Comparison of ENCODE assay signal across 19 cellular contexts in genomic region chr7:96004598-96004997, GRCh38.
A peak's percentile ranks its signal among the peaks of the same experiment; 100 is the strongest.
DNase-seq lines count a peak whose midpoint lies in the region; ATAC-seq and TF ChIP-seq lines count a peak whose summit lies in the region.
"Had no signal": no experiment of that assay in that cellular context is flagged by ENCODE, and none has a peak within 500 bp of the region (broad histone marks: within the 10 kb centered on the region; RNA-seq: fewer than 3 reads in every experiment).

No MANE protein-coding gene starts in this region.

- H3K9me2 ChIP-seq in GM23248 (ENCODE audit: insufficient read depth), result no peaks in the 10 kb centered on the region

- 0 out of 2 replicates have a peak, but pooled peaks cover 8% of the 10 kb centered on the region for H3K27me3 ChIP-seq in GM23248 (replicated peaks; ENCODE audit: insufficient read depth)
- H3K27me3 ChIP-seq in gastroesophageal sphincter, result no peaks in the 10 kb centered on the region
- H3K27me3 ChIP-seq: breast epithelium, pancreas had no signal

- H3K36me3 ChIP-seq in GM23248 (ENCODE audit: low read depth), result no peaks in the 10 kb centered on the region
- H3K36me3 ChIP-seq in gastroesophageal sphincter, result peaks cover 0 to 4% of the 10 kb centered on the region in 2 donors
- H3K36me3 ChIP-seq: breast epithelium, pancreas had no signal

- H3F3A ChIP-seq in GM23248 (ENCODE audit: insufficient read depth), result no peaks in the 10 kb centered on the region

- TF ChIP-seq POLR2A in gastroesophageal sphincter (IDR thresholded peaks at IDR 0.05), result no peak

- H3K9me3 ChIP-seq in GM23248 (ENCODE audit: low read depth) (no peaks in the 10 kb centered on the region), gastroesophageal sphincter (no peaks in the 10 kb centered on the region)
- H3K9me3 ChIP-seq: breast epithelium, pancreas had no signal

- no peak overlapping the region for H3K27ac ChIP-seq in GM23248
- no peak overlapping the region for H3K27ac ChIP-seq in VCaP
- no peak overlapping the region for H3K27ac ChIP-seq in gastroesophageal sphincter
- H3K27ac ChIP-seq: breast epithelium, pancreas had no signal

- TF ChIP-seq EP300 in gastroesophageal sphincter (IDR thresholded peaks at IDR 0.05), result no peak

- in situ Hi-C loops in GM23248 (cut with MboI), result no loop called here

- H3K4me2 ChIP-seq in GM23248 (ENCODE audit: unreplicated experiment), result no peak overlapping the region
- H3K4me2 ChIP-seq: smooth muscle cell had no signal

- DNase-seq in AG09309 (ENCODE audit: low read depth) (peak; percentile 70), GM23248 (peak; percentile 80), fibroblast of the conjunctiva (ENCODE audit: low read depth) (peak; percentile 52)
- no peak for DNase-seq in stimulated activated CD4-positive, alpha-beta T cell treated with anti-CD3 and anti-CD28 coated beads, Interleukin-4, amount 100 ng/mL, for 1 hour
- DNase-seq: activated naive CD4-positive, alpha-beta T cell; effector CD8-positive, alpha-beta T cell; foreskin melanocyte; KBM-7; left ventricle myocardium superior; NCI-H1436; NCI-H510A treated with DMSO at 0.1 percent for 48 hours; pancreas had no signal

- peak; percentile 43 for TF ChIP-seq CTCF in AG09309 (IDR thresholded peaks at IDR 0.05; ENCODE audit: control insufficient read depth, insufficient read depth, low read depth, low read length, missing control alignments)
- peak; percentile 21 for TF ChIP-seq CTCF in VCaP (conservative IDR thresholded peaks at IDR 0.05)
- TF ChIP-seq CTCF in gastroesophageal sphincter (IDR thresholded peaks at IDR 0.05), result no peak

- no peak for ATAC-seq in HG02763 (IDR thresholded peaks at IDR 0.05; ENCODE audit: unreplicated experiment)
- ATAC-seq in GM18520 (IDR thresholded peaks at IDR 0.05; ENCODE audit: unreplicated experiment), result no peak
- ATAC-seq in gastroesophageal sphincter, result no peak
- ATAC-seq: activated CD4-positive, CD25-positive, alpha-beta regulatory T cell treated with anti-CD3 and anti-CD28 coated beads, Interleukin-2, amount 50 U/mL, for 24 hours; left ventricle myocardium superior; pancreas had no signal

- H3K79me2 ChIP-seq in GM23248 (ENCODE audit: insufficient read depth), result no peaks in the 10 kb centered on the region

- H2AFZ ChIP-seq in GM23248, result no peak overlapping the region

- H4K20me1 ChIP-seq in GM23248 (ENCODE audit: insufficient read depth), result no peaks in the 10 kb centered on the region

- H3K4me3 ChIP-seq in AG09309 (ENCODE audit: control insufficient read depth, low read depth, low read length) (no peak overlapping the region), GM23248 (no peak overlapping the region), gastroesophageal sphincter (no peak overlapping the region)
- H3K4me3 ChIP-seq: breast epithelium, pancreas, smooth muscle cell had no signal

- H3K4me1 ChIP-seq in GM23248 (ENCODE audit: insufficient read depth) (peaks cover 7% of the 10 kb centered on the region; the same call in 1 of the 2 replicates), gastroesophageal sphincter (no peaks in the 10 kb centered on the region)
- H3K4me1 ChIP-seq: breast epithelium had no signal

- no peak overlapping the region for H3K9ac ChIP-seq in GM23248

Comparison
In these comparisons a context has a peak if more than half of its experiments do, and no peak if none do; other contexts are left out.
1. CTCF ChIP-seq: peak in AG09309 (single experiment) and VCaP (single experiment); none in gastroesophageal sphincter (0 of 4).